ENCODE assay signal across 8 cellular contexts in the genomic region with DNA sequence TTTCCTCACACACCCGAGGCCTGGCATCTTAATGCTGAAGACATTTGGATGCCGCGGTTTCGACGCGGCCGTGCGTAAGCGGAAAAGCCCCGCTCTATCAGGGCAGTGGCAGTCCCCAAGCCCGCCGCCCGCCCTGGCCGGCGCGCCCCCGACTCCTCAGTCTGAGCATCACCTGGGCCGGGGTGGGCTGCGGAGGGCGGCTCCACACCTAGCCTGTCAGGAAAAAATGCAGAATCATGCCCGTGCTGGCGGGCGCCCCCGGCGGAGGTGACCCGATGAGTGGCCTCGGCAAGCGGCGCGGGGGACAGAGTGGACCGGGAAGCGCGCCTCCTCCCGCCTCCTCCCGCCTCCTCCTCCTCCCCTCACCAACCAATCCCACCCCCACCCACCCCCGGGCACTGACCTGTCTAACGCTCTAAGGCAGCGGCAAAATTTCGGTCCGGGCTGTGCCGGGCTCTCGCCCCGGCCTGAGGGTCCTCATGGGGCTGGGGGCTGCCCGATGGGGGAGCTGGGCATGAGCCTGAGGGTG. TPM values are rescaled to one million over a fixed set of nuclear protein-coding genes. Genes with fewer than 3 reads are reported as not detected.
DNase-seq lines count a peak whose midpoint lies in the region; ATAC-seq and TF ChIP-seq lines count a peak whose summit lies in the region.

No MANE protein-coding gene starts in this region.

- H3K36me3 Mint-ChIP-seq in central memory CD8-positive, alpha-beta T cell (ENCODE audit: insufficient read depth): no peaks in the 10 kb centered on the region

- peaks cover 52% of the 10 kb centered on the region for H3K27me3 Mint-ChIP-seq in central memory CD8-positive, alpha-beta T cell

- DNase-seq in A673 (ENCODE audit: low spot score) (peak; percentile 53), OCI-M1 (lab: John Stamatoyannopoulos, UW) (peak; percentile 39), thyroid gland (no peak)
- DNase-seq in central memory CD8-positive, alpha-beta T cell (ENCODE audit: low spot score in 2 of 2): peak in 1 of 2 donors; percentile 13
- DNase-seq in NK-92 treated with Interleukin-12 subunit alpha and Interleukin-12 subunit beta, amount 100 ng/mL, for 24 hours (lab: John Stamatoyannopoulos, UW): no peak

- POLR2A ChIA-PET in A673 (lab: Charles Lee; ENCODE audit: low non-redundant PET): no interaction called here

- CTCF ChIA-PET in A673 (lab: Charles Lee): interaction anchor here (0.6 to 1.2 kb wide), 5 partner anchors 9 to 173 kb away, joined by 3 to 11 read pairs (median 6); a partner anchor contains a TSS

- TF ChIP-seq POLR2A in thyroid gland (IDR thresholded peaks at IDR 0.05): no peak

- H3K9me3 ChIP-seq in A673 (ENCODE audit: low read depth, low read length, poor library complexity, severe bottlenecking) (no peaks in the 10 kb centered on the region), liver (ENCODE audit: control insufficient read depth in 4 of 4, low read length in 3 of 4) (no peaks in the 10 kb centered on the region), thyroid gland (no peaks in the 10 kb centered on the region)

- intact Hi-C loops in A673 (cut with micrococcal nuclease; ENCODE audit: unreplicated experiment) (no loop called here), thyroid gland (cut with DNase I) (no loop called here)

- H3K27ac Mint-ChIP-seq in central memory CD8-positive, alpha-beta T cell (ENCODE audit: low read depth): no peak overlapping the region

- H3K4me3 ChIP-seq in A673 (ENCODE audit: low read depth, low read length, poor library complexity, severe bottlenecking): peak overlapping the region; percentile 79
- H3K4me3 ChIP-seq in liver (ENCODE audit: low read depth in 1 of 3, low read length in 3 of 3): peak overlapping the region in 2 of 3 donors; percentile 23 to 65
- H3K4me3 ChIP-seq in thyroid gland (replicated peaks in 1 of 3): peak overlapping the region in 2 of 3 donors; percentile 6 to 43

- H3K4me3 Mint-ChIP-seq in central memory CD8-positive, alpha-beta T cell: peak overlapping the region; percentile 73

- no TSS peak for BruUV-seq in A673 (replicated peaks; lab: Mats Ljungman, UMichigan)

- H3K4me1 ChIP-seq in A673 (ENCODE audit: insufficient read depth, low read length, poor library complexity, severe bottlenecking) (peaks cover 15% of the 10 kb centered on the region), liver (ENCODE audit: control insufficient read depth in 4 of 4, insufficient read depth in 4 of 4, low read length in 3 of 4) (peaks cover 5 to 22% (median 11%) of the 10 kb centered on the region in 4 donors), thyroid gland (peaks cover 18 to 23% of the 10 kb centered on the region in 2 donors)

- TF ChIP-seq RAD21 in liver (IDR thresholded peaks at IDR 0.05): no peak

- ATAC-seq in GM18511 (IDR thresholded peaks at IDR 0.05; ENCODE audit: unreplicated experiment) (peak; percentile 24), GM18873 (IDR thresholded peaks at IDR 0.05; ENCODE audit: low FRiP score, unreplicated experiment) (no peak)
- ATAC-seq in central memory CD8-positive, alpha-beta T cell (replicated peaks; ENCODE audit: extremely low read depth, poor library complexity, severe bottlenecking): peak; percentile 45

- H3K4me1 Mint-ChIP-seq in central memory CD8-positive, alpha-beta T cell: peaks cover 9% of the 10 kb centered on the region

- H3K27me3 ChIP-seq in A673 (replicated peaks; ENCODE audit: insufficient read depth, low read depth, low read length, poor library complexity): no peaks in the 10 kb centered on the region
- H3K27me3 ChIP-seq in liver (ENCODE audit: control insufficient read depth in 4 of 4, insufficient read depth in 4 of 4, low read length in 3 of 4): peaks cover 8 to 17% (median 12%) of the 10 kb centered on the region in 4 donors
- peaks cover 13% of the 10 kb centered on the region for H3K27me3 ChIP-seq in thyroid gland

- H3K27ac ChIP-seq in A673 (ENCODE audit: low read depth, low read length, poor library complexity, severe bottlenecking) (peak overlapping the region; percentile 61), liver (ENCODE audit: low read depth in 1 of 2, low read length in 2 of 2) (no peak overlapping the region), thyroid gland (no peak overlapping the region)

- H3K9ac ChIP-seq in liver (ENCODE audit: low read depth in 1 of 2, low read length in 2 of 2): no peak overlapping the region

- no peak; the same call in 1 of the 2 replicates for TF ChIP-seq CTCF in A673 (conservative IDR thresholded peaks at IDR 0.05; ENCODE audit: low read depth, low read length)
- TF ChIP-seq CTCF in liver (IDR thresholded peaks at IDR 0.05; ENCODE audit: low read depth, low read length, missing input control): no peak
- TF ChIP-seq CTCF in thyroid gland (IDR thresholded peaks at IDR 0.05): no peak

- no peaks in the 10 kb centered on the region for H3K9me3 Mint-ChIP-seq in central memory CD8-positive, alpha-beta T cell

- 3% methylated on average over 44 of the region's 44 CpGs for WGBS in liver
- 2% methylated on average over 19 to 24 of the region's 44 CpGs for WGBS in thyroid gland, 2 donors

- H3K36me3 ChIP-seq in A673 (ENCODE audit: insufficient read depth, low read length, poor library complexity, severe bottlenecking) (peaks cover 15% of the 10 kb centered on the region), liver (ENCODE audit: control insufficient read depth in 4 of 4, insufficient read depth in 3 of 4, low read depth in 1 of 4, low read length in 3 of 4) (no peaks in the 10 kb centered on the region), thyroid gland (no peaks in the 10 kb centered on the region)

TF ChIP-seq in liver, 16 proteins besides CTCF, POLR2A, EP300 and RAD21:
- no peak for TF ChIP-seq SP1 (IDR thresholded peaks at IDR 0.05)
- TF ChIP-seq RXRA (IDR thresholded peaks at IDR 0.05): no peak
- TF ChIP-seq, protein P1, sequence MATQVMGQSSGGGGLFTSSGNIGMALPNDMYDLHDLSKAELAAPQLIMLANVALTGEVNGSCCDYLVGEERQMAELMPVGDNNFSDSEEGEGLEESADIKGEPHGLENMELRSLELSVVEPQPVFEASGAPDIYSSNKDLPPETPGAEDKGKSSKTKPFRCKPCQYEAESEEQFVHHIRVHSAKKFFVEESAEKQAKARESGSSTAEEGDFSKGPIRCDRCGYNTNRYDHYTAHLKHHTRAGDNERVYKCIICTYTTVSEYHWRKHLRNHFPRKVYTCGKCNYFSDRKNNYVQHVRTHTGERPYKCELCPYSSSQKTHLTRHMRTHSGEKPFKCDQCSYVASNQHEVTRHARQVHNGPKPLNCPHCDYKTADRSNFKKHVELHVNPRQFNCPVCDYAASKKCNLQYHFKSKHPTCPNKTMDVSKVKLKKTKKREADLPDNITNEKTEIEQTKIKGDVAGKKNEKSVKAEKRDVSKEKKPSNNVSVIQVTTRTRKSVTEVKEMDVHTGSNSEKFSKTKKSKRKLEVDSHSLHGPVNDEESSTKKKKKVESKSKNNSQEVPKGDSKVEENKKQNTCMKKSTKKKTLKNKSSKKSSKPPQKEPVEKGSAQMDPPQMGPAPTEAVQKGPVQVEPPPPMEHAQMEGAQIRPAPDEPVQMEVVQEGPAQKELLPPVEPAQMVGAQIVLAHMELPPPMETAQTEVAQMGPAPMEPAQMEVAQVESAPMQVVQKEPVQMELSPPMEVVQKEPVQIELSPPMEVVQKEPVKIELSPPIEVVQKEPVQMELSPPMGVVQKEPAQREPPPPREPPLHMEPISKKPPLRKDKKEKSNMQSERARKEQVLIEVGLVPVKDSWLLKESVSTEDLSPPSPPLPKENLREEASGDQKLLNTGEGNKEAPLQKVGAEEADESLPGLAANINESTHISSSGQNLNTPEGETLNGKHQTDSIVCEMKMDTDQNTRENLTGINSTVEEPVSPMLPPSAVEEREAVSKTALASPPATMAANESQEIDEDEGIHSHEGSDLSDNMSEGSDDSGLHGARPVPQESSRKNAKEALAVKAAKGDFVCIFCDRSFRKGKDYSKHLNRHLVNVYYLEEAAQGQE (IDR thresholded peaks at IDR 0.05): no peak
- no peak for TF ChIP-seq GABPA (IDR thresholded peaks at IDR 0.05 in 1 of 2, conservative IDR thresholded peaks at IDR 0.05 in 1 of 2)
- TF ChIP-seq HNF4A (conservative IDR thresholded peaks at IDR 0.05): no peak
- TF ChIP-seq, protein P2, sequence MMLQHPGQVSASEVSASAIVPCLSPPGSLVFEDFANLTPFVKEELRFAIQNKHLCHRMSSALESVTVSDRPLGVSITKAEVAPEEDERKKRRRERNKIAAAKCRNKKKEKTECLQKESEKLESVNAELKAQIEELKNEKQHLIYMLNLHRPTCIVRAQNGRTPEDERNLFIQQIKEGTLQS (IDR thresholded peaks at IDR 0.05): no peak
- TF ChIP-seq, protein P3, sequence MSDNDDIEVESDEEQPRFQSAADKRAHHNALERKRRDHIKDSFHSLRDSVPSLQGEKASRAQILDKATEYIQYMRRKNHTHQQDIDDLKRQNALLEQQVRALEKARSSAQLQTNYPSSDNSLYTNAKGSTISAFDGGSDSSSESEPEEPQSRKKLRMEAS (IDR thresholded peaks at IDR 0.05): no peak
- no peak for TF ChIP-seq EGR1 (IDR thresholded peaks at IDR 0.05; ENCODE audit: low read depth in 2 of 2)

RNA-seq across cellular contexts. Expression of a gene that starts 0.6 kb away (rescaled TPM):
- total RNA-seq in A673 (2021) (34.5 and 39.0 TPM in 2 replicates), liver (under 1 TPM in 1 of 2 donors, not detected in 1; 0.25 TPM), thyroid gland (1 to 10 TPM in 3 of 4 donors, under 1 TPM in 1; 0.88 to 7.9 (median 2.2) TPM)
- polyA plus RNA-seq in liver: under 1 TPM; 0.11 to 0.30 TPM

RNA-seq across cellular contexts. Expression of a gene that starts 21.2 kb away (rescaled TPM):
- 20.9 and 32.5 TPM in 2 replicates for total RNA-seq in A673 (2021)
- 1 to 10 TPM; 2.0 to 2.3 TPM for total RNA-seq in liver
- 1 to 10 TPM in 1 of 2 donors, under 1 TPM in 1; 0.57 to 1.8 TPM for polyA plus RNA-seq in liver
- 10 to 100 TPM in 1 of 4 donors, 1 to 10 TPM in 3; 3.3 to 25.8 (median 3.9) TPM for total RNA-seq in thyroid gland

RNA-seq across cellular contexts. Expression of a gene that starts 27.8 kb away (rescaled TPM):
- total RNA-seq in A673 (2021): 61.7 and 65.9 TPM in 2 replicates
- total RNA-seq in liver: 1 to 10 TPM; 1.1 to 3.2 TPM
- polyA plus RNA-seq in liver: 1 to 10 TPM; 1.1 to 1.7 TPM
- total RNA-seq in thyroid gland: 10 to 100 TPM; 29.2 to 42.0 (median 33.9) TPM

RNA-seq across cellular contexts. Expression of a gene that starts 41.4 kb away (rescaled TPM):
- total RNA-seq in A673 (2021) (34.9 and 35.4 TPM in 2 replicates), liver (10 to 100 TPM in 1 of 2 donors, 1 to 10 TPM in 1; 6.5 to 11.9 TPM), thyroid gland (10 to 100 TPM; 29.6 to 82.6 (median 59.2) TPM)
- polyA plus RNA-seq in liver: 10 to 100 TPM in 1 of 2 donors, 1 to 10 TPM in 1; 7.1 to 11.7 TPM

Comparison
In these comparisons a context has a peak if more than half of its experiments do, and no peak if none do; other contexts are left out.
1. DNase-seq: peak in A673 (single experiment) and OCI-M1 (single experiment); none in thyroid gland (0 of 2) and NK-92 treated with Interleukin-12 subunit alpha and Interleukin-12 subunit beta, amount 100 ng/mL, for 24 hours (single experiment).
2. H3K4me3 ChIP-seq: peak in every context shown above with its lines; median percentile 79 in A673; 44 in liver; 24 in thyroid gland.
3. RNA of a gene that starts 27.8 kb away (total RNA-seq): 61.7 to 65.9 TPM in A673 and 29.2 to 42.0 TPM in thyroid gland; 1.1 to 3.2 TPM in liver; every median in the first group is over 4 times any median in the second.